In genomic region chr3:11712646-11713045, GRCh38 we compare ENCODE assay signal across 28 cellular contexts.
A peak's percentile ranks its signal among the peaks of the same experiment; 100 is the strongest.
DNase-seq lines count a peak whose midpoint lies in the region; ATAC-seq and TF ChIP-seq lines count a peak whose summit lies in the region.
"Had no signal": no experiment of that assay in that cellular context is flagged by ENCODE, and none has a peak within 500 bp of the region (broad histone marks: within the 10 kb centered on the region; RNA-seq: fewer than 3 reads in every experiment).

No MANE protein-coding gene starts in this region.

- no peaks in the 10 kb centered on the region for H3K36me3 ChIP-seq in esophagus (ENCODE audit: control insufficient read depth in 2 of 2, insufficient read depth in 2 of 2, low read length in 1 of 2)
- H3K36me3 ChIP-seq: BE2C had no signal

- peaks cover 13% of the 10 kb centered on the region for H3K36me3 Mint-ChIP-seq in HFFc6 (ENCODE audit: low read depth)
- H3K36me3 Mint-ChIP-seq in MCF 10A (ENCODE audit: insufficient read depth, unreplicated experiment), result peaks cover 11% of the 10 kb centered on the region
- H3K36me3 Mint-ChIP-seq in stimulated activated effector memory CD8-positive, alpha-beta T cell treated with anti-CD3 and anti-CD28 coated beads, Interleukin-12 subunit alpha, Interleukin-12 subunit beta, amount 100 ng/mL, for 72 hours, result no peaks in the 10 kb centered on the region
- peaks cover 12% of the 10 kb centered on the region for H3K36me3 Mint-ChIP-seq in activated T-cell treated with anti-CD3 and anti-CD28 coated beads, Interleukin-2, amount 50 U/mL, for 4 hours (ENCODE audit: insufficient read depth)

- no peak overlapping the region for H3K27ac Mint-ChIP-seq in HFFc6
- peak overlapping the region; percentile 29 for H3K27ac Mint-ChIP-seq in MCF 10A (ENCODE audit: low read depth, unreplicated experiment)
- peak overlapping the region; percentile 53 for H3K27ac Mint-ChIP-seq in stimulated activated effector memory CD8-positive, alpha-beta T cell treated with anti-CD3 and anti-CD28 coated beads, Interleukin-12 subunit alpha, Interleukin-12 subunit beta, amount 100 ng/mL, for 72 hours

- H3K27me3 Mint-ChIP-seq in HFFc6 (ENCODE audit: insufficient read depth) (peaks cover 2% of the 10 kb centered on the region; the same call in 1 of the 2 replicates), MCF 10A (ENCODE audit: insufficient read depth, unreplicated experiment) (no peaks in the 10 kb centered on the region)
- no peaks in the 10 kb centered on the region for H3K27me3 Mint-ChIP-seq in activated T-cell treated with anti-CD3 and anti-CD28 coated beads, Interleukin-2, amount 50 U/mL, for 4 hours (ENCODE audit: low read depth)
- H3K27me3 Mint-ChIP-seq: CD8-positive, alpha-beta memory T cell had no signal

- WGBS in esophagus, 2 donors, result 60 to 65% methylated on average over 7 of the region's 7 CpGs

- H3K27me3 ChIP-seq in esophagus (ENCODE audit: control insufficient read depth in 1 of 2, insufficient read depth in 2 of 2, low read length in 2 of 2), result no peaks in the 10 kb centered on the region
- H3K27me3 ChIP-seq: BE2C had no signal

- H3K9me3 ChIP-seq in esophagus (ENCODE audit: control insufficient read depth in 2 of 2, insufficient read depth in 1 of 2, low read depth in 1 of 2, low read length in 1 of 2), result no peaks in the 10 kb centered on the region
- H3K9me3 ChIP-seq: BE2C had no signal

- intact Hi-C loops in MCF 10A (cut with micrococcal nuclease), result no loop called here

- POLR2A ChIA-PET in MCF 10A (lab: Yijun Ruan, JAX), result interaction anchor here (0.7 to 3.0 kb wide), 10 partner anchors 9 to 112 kb away, joined by 3 to 21 read pairs (median 3); no protein-coding TSS in a partner anchor

- peaks cover 0 to 9% of the 10 kb centered on the region in 2 donors for H3K4me1 ChIP-seq in esophagus (ENCODE audit: control insufficient read depth in 2 of 2, insufficient read depth in 2 of 2, low read length in 1 of 2)
- H3K4me1 ChIP-seq: BE2C had no signal

- BruUV-seq in MCF 10A (replicated peaks; lab: Mats Ljungman, UMichigan), result no TSS peak

- H3K4me1 Mint-ChIP-seq in HFFc6 (ENCODE audit: low read depth) (peaks cover 31% of the 10 kb centered on the region), MCF 10A (ENCODE audit: insufficient read depth, unreplicated experiment) (peaks cover 19% of the 10 kb centered on the region)
- H3K4me1 Mint-ChIP-seq in stimulated activated effector memory CD8-positive, alpha-beta T cell treated with anti-CD3 and anti-CD28 coated beads, Interleukin-12 subunit alpha, Interleukin-12 subunit beta, amount 100 ng/mL, for 72 hours, result peaks cover 5% of the 10 kb centered on the region
- H3K4me1 Mint-ChIP-seq in activated T-cell treated with anti-CD3 and anti-CD28 coated beads, Interleukin-2, amount 50 U/mL, for 4 hours (ENCODE audit: low read depth), result peaks cover 2% of the 10 kb centered on the region

- H3K9me3 Mint-ChIP-seq in HFFc6 (peaks cover 8% of the 10 kb centered on the region), MCF 10A (ENCODE audit: unreplicated experiment) (no peaks in the 10 kb centered on the region)
- H3K9me3 Mint-ChIP-seq in stimulated activated effector memory CD8-positive, alpha-beta T cell treated with anti-CD3 and anti-CD28 coated beads, Interleukin-12 subunit alpha, Interleukin-12 subunit beta, amount 100 ng/mL, for 72 hours, result no peaks in the 10 kb centered on the region
- H3K9me3 Mint-ChIP-seq in activated T-cell treated with anti-CD3 and anti-CD28 coated beads, Interleukin-2, amount 50 U/mL, for 4 hours, result peaks cover 9% of the 10 kb centered on the region

- ATAC-seq in stimulated activated effector memory CD8-positive, alpha-beta T cell treated with anti-CD3 and anti-CD28 coated beads, Interleukin-12 subunit alpha, Interleukin-12 subunit beta, amount 100 ng/mL, for 72 hours, result no peak
- no peak for ATAC-seq in activated T-cell treated with anti-CD3 and anti-CD28 coated beads, Interleukin-2, amount 50 U/mL, for 4 hours
- ATAC-seq in GM21423 (IDR thresholded peaks at IDR 0.05; ENCODE audit: unreplicated experiment), result no peak
- ATAC-seq: Panc1 had no signal

- peak overlapping the region; percentile 18; the same call in 1 of the 2 replicates for H3K4me3 Mint-ChIP-seq in HFFc6
- H3K4me3 Mint-ChIP-seq in MCF 10A (ENCODE audit: unreplicated experiment), result peak overlapping the region; percentile 32
- no peak overlapping the region for H3K4me3 Mint-ChIP-seq in stimulated activated effector memory CD8-positive, alpha-beta T cell treated with anti-CD3 and anti-CD28 coated beads, Interleukin-12 subunit alpha, Interleukin-12 subunit beta, amount 100 ng/mL, for 72 hours
- H3K4me3 Mint-ChIP-seq in activated T-cell treated with anti-CD3 and anti-CD28 coated beads, Interleukin-2, amount 50 U/mL, for 4 hours, result no peak overlapping the region
- H3K4me3 Mint-ChIP-seq: CD14-positive monocyte; CD8-positive, alpha-beta memory T cell had no signal

- no peak overlapping the region for H3K4me3 ChIP-seq in esophagus (ENCODE audit: low read depth in 1 of 2, low read length in 2 of 2)
- H3K4me3 ChIP-seq: SK-N-MC had no signal

- CTCF ChIA-PET in MCF 10A (lab: Yijun Ruan, JAX), result interaction anchor here (1.1 kb wide), 1 partner anchor 333 kb away, joined by 4 read pairs; no protein-coding TSS in a partner anchor

- TF ChIP-seq CTCF in HFFc6 (IDR thresholded peaks at IDR 0.05), result no peak
- no peak for TF ChIP-seq CTCF in MCF 10A (IDR thresholded peaks at IDR 0.05; ENCODE audit: unreplicated experiment)

- DNase-seq in HFFc6 (no peak), MCF 10A (ENCODE audit: unreplicated experiment) (no peak), activated gamma-delta T cell treated with Interleukin-2 at 50 U/mL for 16 hours (no peak), OCI-M1 (lab: John Stamatoyannopoulos, UW) (no peak)
- DNase-seq in stimulated activated effector memory CD8-positive, alpha-beta T cell treated with anti-CD3 and anti-CD28 coated beads, Interleukin-12 subunit alpha, Interleukin-12 subunit beta, amount 100 ng/mL, for 72 hours (ENCODE audit: low spot score in 2 of 2), result no peak
- no peak for DNase-seq in activated T-cell treated with anti-CD3 and anti-CD28 coated beads, Interleukin-2, amount 50 U/mL, for 4 hours
- DNase-seq: BE2C; Calu3; CD8-positive, alpha-beta memory T cell; DMS79 treated with DMSO at 0.1 percent for 48 hours; GF-D8; H7; IMR-90; KG1; MM.1S; NCI-H1417; NCI-H1694; NCI-H2029 treated with DMSO at 0.1 percent for 48 hours; NCI-H446 treated with DMSO at 0.1 percent for 48 hours; NCI-H526; NK-92 treated with Interleukin-12 subunit alpha and Interleukin-12 subunit beta, amount 100 ng/mL, for 24 hours; SIG-M5 had no signal

- H3K27ac ChIP-seq in esophagus (ENCODE audit: low read depth in 2 of 2, low read length in 1 of 2), result peak overlapping the region; percentile 34 to 85
- H3K27ac ChIP-seq: 22Rv1, SK-N-MC had no signal

Comparison
In these comparisons a context has a peak if more than half of its experiments do, and no peak if none do; other contexts are left out.
1. H3K4me3 Mint-ChIP-seq: peak in HFFc6 (single experiment) and MCF 10A (single experiment); none in stimulated activated effector memory CD8-positive, alpha-beta T cell treated with anti-CD3 and anti-CD28 coated beads, Interleukin-12 subunit alpha, Interleukin-12 subunit beta, amount 100 ng/mL, for 72 hours (single experiment) and activated T-cell treated with anti-CD3 and anti-CD28 coated beads, Interleukin-2, amount 50 U/mL, for 4 hours (single experiment).